10 cellular contexts compared by ENCODE assay signal in genomic region chr7:134669388-134669787, GRCh38. TPM values are rescaled to one million over a fixed set of nuclear protein-coding genes. Genes with fewer than 3 reads are reported as not detected.
DNase-seq lines count a peak whose midpoint lies in the region; ATAC-seq and TF ChIP-seq lines count a peak whose summit lies in the region.
"Had no signal": no experiment of that assay in that cellular context is flagged by ENCODE, and none has a peak within 500 bp of the region (broad histone marks: within the 10 kb centered on the region; RNA-seq: fewer than 3 reads in every experiment).

No MANE protein-coding gene starts in this region.

- H3K36me3 Mint-ChIP-seq in CD8-positive, alpha-beta memory T cell, result peaks cover 11 to 27% (median 27%) of the 10 kb centered on the region in 3 donors
- peaks cover 54% of the 10 kb centered on the region for H3K36me3 Mint-ChIP-seq in activated T-helper 2 cell treated with anti-CD3 and anti-CD28 coated beads, Interferon-gamma antibody, Interleukin-2, Interleukin-4, amounts not matched to agents 10 μg/mL and 5 μg/mL and 100 μg/mL, durations not matched to agents 14 hours and 24 hours and 36 hours (ENCODE audit: low read depth)
- H3K36me3 Mint-ChIP-seq in naive B cell, result peaks cover 8 to 16% of the 10 kb centered on the region in 2 donors

- H2AFZ ChIP-seq in KMS-11 (ENCODE audit: low read depth), result peak overlapping the region; percentile 52; the same call in 1 of the 2 replicates

- POLR2A ChIA-PET in CD8-positive, alpha-beta memory T cell (lab: Charles Lee), result interaction anchor here (0.8 to 2.1 kb wide), 3 partner anchors 12 to 23 kb away, joined by 3 to 7 read pairs (median 4); partner anchors contain the start of gene BPGM

- H3K9me3 Mint-ChIP-seq in CD8-positive, alpha-beta memory T cell, result peaks cover 0 to 2% (median 0%) of the 10 kb centered on the region in 5 donors
- H3K9me3 Mint-ChIP-seq in activated T-helper 2 cell treated with anti-CD3 and anti-CD28 coated beads, Interferon-gamma antibody, Interleukin-2, Interleukin-4, amounts not matched to agents 10 μg/mL and 5 μg/mL and 100 μg/mL, durations not matched to agents 14 hours and 24 hours and 36 hours, result peaks cover 10% of the 10 kb centered on the region
- H3K9me3 Mint-ChIP-seq in naive B cell, result peaks cover 0 to 15% (median 4%) of the 10 kb centered on the region in 7 donors

- H3K79me2 ChIP-seq in KMS-11 (ENCODE audit: insufficient read depth, low read depth), result no peaks in the 10 kb centered on the region

- no peaks in the 10 kb centered on the region for H3K36me3 ChIP-seq in CD8-positive, alpha-beta memory T cell (ENCODE audit: insufficient read depth, low read length)
- H3K36me3 ChIP-seq in KMS-11 (ENCODE audit: insufficient read depth), result no peaks in the 10 kb centered on the region
- peaks cover 0 to 13% (median 0%) of the 10 kb centered on the region in 9 donors for H3K36me3 ChIP-seq in heart right ventricle

- no peaks in the 10 kb centered on the region for H3K27me3 Mint-ChIP-seq in CD8-positive, alpha-beta memory T cell
- H3K27me3 Mint-ChIP-seq in activated T-helper 2 cell treated with anti-CD3 and anti-CD28 coated beads, Interferon-gamma antibody, Interleukin-2, Interleukin-4, amounts not matched to agents 10 μg/mL and 5 μg/mL and 100 μg/mL, durations not matched to agents 14 hours and 24 hours and 36 hours (ENCODE audit: low read depth), result no peaks in the 10 kb centered on the region
- no peaks in the 10 kb centered on the region for H3K27me3 Mint-ChIP-seq in naive B cell

- DNase-seq in CD8-positive, alpha-beta memory T cell, result no peak
- no peak for DNase-seq in activated T-helper 2 cell treated with anti-CD3 and anti-CD28 coated beads, Interferon-gamma antibody, Interleukin-2, Interleukin-4, amounts not matched to agents 10 μg/mL and 5 μg/mL and 100 μg/mL, durations not matched to agents 14 hours and 24 hours and 36 hours (ENCODE audit: low spot score)
- no peak for DNase-seq in naive B cell
- DNase-seq in GF-D8 (lab: John Stamatoyannopoulos, UW), result no peak
- no peak for DNase-seq in GM19240 (ENCODE audit: insufficient read length, low spot score)
- no peak for DNase-seq in heart right ventricle
- no peak for DNase-seq in anterior cingulate cortex (lab: John Stamatoyannopoulos, UW)

- WGBS in heart right ventricle, 2 donors, result 90 to 93% methylated on average over 4 of the region's 4 CpGs

- H3K4me1 Mint-ChIP-seq in CD8-positive, alpha-beta memory T cell, result peaks cover 32 to 48% (median 46%) of the 10 kb centered on the region in 3 donors
- H3K4me1 Mint-ChIP-seq in activated T-helper 2 cell treated with anti-CD3 and anti-CD28 coated beads, Interferon-gamma antibody, Interleukin-2, Interleukin-4, amounts not matched to agents 10 μg/mL and 5 μg/mL and 100 μg/mL, durations not matched to agents 14 hours and 24 hours and 36 hours (ENCODE audit: low read depth), result peaks cover 28% of the 10 kb centered on the region
- peaks cover 21 to 35% (median 31%) of the 10 kb centered on the region in 3 donors for H3K4me1 Mint-ChIP-seq in naive B cell

- peak overlapping the region; percentile 81 to 100 (median 97) for H3K27ac Mint-ChIP-seq in CD8-positive, alpha-beta memory T cell
- H3K27ac Mint-ChIP-seq in activated T-helper 2 cell treated with anti-CD3 and anti-CD28 coated beads, Interferon-gamma antibody, Interleukin-2, Interleukin-4, amounts not matched to agents 10 μg/mL and 5 μg/mL and 100 μg/mL, durations not matched to agents 14 hours and 24 hours and 36 hours, result peak overlapping the region; percentile 60
- peak overlapping the region in 4 of 6 donors; percentile 46 to 84 (median 62) for H3K27ac Mint-ChIP-seq in naive B cell

- no peak for TF ChIP-seq CTCF in KMS-11 (conservative IDR thresholded peaks at IDR 0.05; ENCODE audit: low read depth, low read length)
- no peak for TF ChIP-seq CTCF in heart right ventricle (IDR thresholded peaks at IDR 0.05)

- H3K4me1 ChIP-seq in CD8-positive, alpha-beta memory T cell (ENCODE audit: insufficient read depth, low read length), result peaks cover 26% of the 10 kb centered on the region
- peaks cover 24% of the 10 kb centered on the region for H3K4me1 ChIP-seq in KMS-11 (ENCODE audit: low read depth, poor library complexity, severe bottlenecking)
- peaks cover 0 to 16% (median 14%) of the 10 kb centered on the region in 9 donors for H3K4me1 ChIP-seq in heart right ventricle
- H3K4me1 ChIP-seq: body of pancreas had no signal

- peak overlapping the region; percentile 62 for H3K4me2 ChIP-seq in KMS-11

- no peaks in the 10 kb centered on the region for H3K27me3 ChIP-seq in CD8-positive, alpha-beta memory T cell (ENCODE audit: insufficient read depth, low read length, poor library complexity, severe bottlenecking)
- no peaks in the 10 kb centered on the region for H3K27me3 ChIP-seq in KMS-11 (ENCODE audit: insufficient read depth, low read depth)
- H3K27me3 ChIP-seq in heart right ventricle, result no peaks in the 10 kb centered on the region
- H3K27me3 ChIP-seq: body of pancreas had no signal

- no peaks in the 10 kb centered on the region for H4K20me1 ChIP-seq in KMS-11 (ENCODE audit: insufficient read depth)

- H3K9me3 ChIP-seq in CD8-positive, alpha-beta memory T cell (ENCODE audit: low read length), result peaks cover 3% of the 10 kb centered on the region
- peaks cover 0 to 5% (median 0%) of the 10 kb centered on the region in 11 donors for H3K9me3 ChIP-seq in heart right ventricle
- H3K9me3 ChIP-seq: body of pancreas had no signal

- no peak overlapping the region for H3K9ac ChIP-seq in KMS-11

- intact Hi-C loops in activated T-helper 2 cell treated with anti-CD3 and anti-CD28 coated beads, Interferon-gamma antibody, Interleukin-2, Interleukin-4, amounts not matched to agents 10 μg/mL and 5 μg/mL and 100 μg/mL, durations not matched to agents 14 hours and 24 hours and 36 hours (cut with micrococcal nuclease), result loop anchor here (2.0 kb wide), 1 partner anchor 23 kb away; the partner anchor contains the start of gene BPGM
- intact Hi-C loops in heart right ventricle (cut with DNase I), result no loop called here

- H3K4me3 ChIP-seq in CD8-positive, alpha-beta memory T cell (ENCODE audit: low read length), result peak overlapping the region; percentile 33
- no peak overlapping the region for H3K4me3 ChIP-seq in KMS-11 (IDR thresholded peaks at IDR 0.05; ENCODE audit: insufficient read depth, low read depth, low read length)
- H3K4me3 ChIP-seq in heart right ventricle, result no peak overlapping the region
- H3K4me3 ChIP-seq: body of pancreas, SK-N-MC had no signal

- H3K27ac ChIP-seq in CD8-positive, alpha-beta memory T cell (ENCODE audit: low read depth, low read length), result peak overlapping the region; percentile 54
- peak overlapping the region; percentile 24 for H3K27ac ChIP-seq in KMS-11
- peak overlapping the region in 2 of 10 donors; percentile 8 to 58 for H3K27ac ChIP-seq in heart right ventricle
- H3K27ac ChIP-seq: body of pancreas, SK-N-MC had no signal

- H3K4me3 Mint-ChIP-seq in CD8-positive, alpha-beta memory T cell, result peak overlapping the region in 6 of 7 donors; percentile 19 to 83 (median 72)
- H3K4me3 Mint-ChIP-seq in activated T-helper 2 cell treated with anti-CD3 and anti-CD28 coated beads, Interferon-gamma antibody, Interleukin-2, Interleukin-4, amounts not matched to agents 10 μg/mL and 5 μg/mL and 100 μg/mL, durations not matched to agents 14 hours and 24 hours and 36 hours (ENCODE audit: low read depth), result peak overlapping the region; percentile 42
- H3K4me3 Mint-ChIP-seq in naive B cell, result peak overlapping the region in 2 of 8 donors; percentile 45 to 52

- CTCF ChIA-PET in CD8-positive, alpha-beta memory T cell (lab: Charles Lee), result interaction anchor here (1.9 kb wide), 1 partner anchor 24 kb away, joined by 10 read pairs; no protein-coding TSS in a partner anchor

- ATAC-seq in naive B cell (ENCODE audit: low read depth in 2 of 2) (no peak), heart right ventricle (no peak)

RNA-seq across cellular contexts. Expression of gene BPGM, which starts 22.7 kb away (rescaled TPM):
- total RNA-seq in CD8-positive, alpha-beta memory T cell, result 10 to 100 TPM; 25.4 to 27.1 TPM
- 26.8 TPM for polyA plus RNA-seq in CD8-positive, alpha-beta memory T cell
- 28.0 and 29.2 TPM in 2 replicates for total RNA-seq in activated T-helper 2 cell treated with anti-CD3 and anti-CD28 coated beads, Interferon-gamma antibody, Interleukin-2, Interleukin-4, amounts not matched to agents 10 μg/mL and 5 μg/mL and 100 μg/mL, durations not matched to agents 14 hours and 24 hours and 36 hours
- 10 to 100 TPM; 17.6 to 33.9 (median 25.5) TPM for polyA plus RNA-seq in naive B cell (ENCODE audit: low read depth in 6 of 6)
- 10 to 100 TPM; 12.4 to 19.7 (median 14.1) TPM for total RNA-seq in heart right ventricle
- polyA plus RNA-seq in heart right ventricle, result 10 to 100 TPM; 15.7 to 19.7 TPM
